Comparison of ENCODE assay signal across 32 cellular contexts in the genomic region with DNA sequence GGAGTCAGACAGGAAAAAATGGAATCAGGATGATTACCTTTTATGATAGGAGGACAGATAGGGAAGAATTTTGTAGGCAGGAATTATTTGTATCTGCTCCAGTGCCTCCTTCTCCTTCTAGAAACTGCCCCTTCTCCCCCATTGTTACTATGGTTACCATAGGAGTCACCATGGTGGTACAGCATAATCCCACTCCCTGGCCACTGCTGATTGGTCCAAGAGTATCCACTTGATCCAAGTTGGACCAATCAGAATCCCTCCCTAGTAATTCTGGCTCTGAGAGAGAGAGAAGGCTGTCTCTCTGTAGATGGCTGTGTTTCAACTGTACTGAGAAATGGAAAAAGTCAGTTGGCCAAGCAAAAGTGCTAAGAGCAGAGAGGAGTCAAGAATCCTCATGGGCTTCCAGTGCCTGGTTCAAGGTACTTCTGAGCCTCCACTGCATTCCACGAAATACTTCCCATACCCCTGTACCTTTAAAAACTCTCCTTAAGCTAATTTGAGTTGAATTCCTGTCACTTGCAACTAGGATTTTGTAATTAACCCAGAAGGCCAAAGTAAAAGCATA.
A peak's percentile ranks its signal among the peaks of the same experiment; 100 is the strongest.
DNase-seq lines count a peak whose midpoint lies in the region; ATAC-seq and TF ChIP-seq lines count a peak whose summit lies in the region.
"Had no signal": no experiment of that assay in that cellular context is flagged by ENCODE, and none has a peak within 500 bp of the region (broad histone marks: within the 10 kb centered on the region; RNA-seq: fewer than 3 reads in every experiment).

No MANE protein-coding gene starts in this region.

- peaks cover 13% of the 10 kb centered on the region for H3K9me3 Mint-ChIP-seq in WTC11
- peaks cover 11% of the 10 kb centered on the region for H3K9me3 Mint-ChIP-seq in nephron
- H3K9me3 Mint-ChIP-seq: immature natural killer cell had no signal

- POLR2A ChIA-PET in WTC11 (lab: Charles Lee), result no interaction called here

- H3K36me3 Mint-ChIP-seq in WTC11 (peaks cover 7% of the 10 kb centered on the region), nephron (ENCODE audit: low read depth) (peaks cover 17% of the 10 kb centered on the region)
- H3K36me3 Mint-ChIP-seq: CD14-positive monocyte; stimulated activated memory B cell treated with anti-CD40 and anti-IgM and Interleukin-4, amounts not matched to agents 10 μg/mL and 1 μg/mL and 100 μg/mL, for 72 hours had no signal

- peaks cover 3% of the 10 kb centered on the region for H3K27me3 Mint-ChIP-seq in WTC11 (ENCODE audit: low read depth)
- no peaks in the 10 kb centered on the region for H3K27me3 Mint-ChIP-seq in nephron (ENCODE audit: low read depth)
- H3K27me3 Mint-ChIP-seq: activated CD4-positive, alpha-beta T cell treated with anti-CD3 and anti-CD28 coated beads, Interleukin-2, amount 10 ng/mL, durations not matched to agents 24 days and 14 days; activated naive CD8-positive, alpha-beta T cell treated with anti-CD3 and anti-CD28 coated beads for 36 hours; activated T-cell treated with anti-CD3 and anti-CD28 coated beads, Interleukin-2, amount 50 U/mL, for 24 hours; stimulated activated memory B cell treated with anti-CD40 and anti-IgM and Interleukin-4, amounts not matched to agents 10 μg/mL and 1 μg/mL and 100 μg/mL, for 72 hours had no signal

- ATAC-seq in WTC11, result peak; percentile 74
- ATAC-seq: left colon; stimulated activated memory B cell treated with anti-CD40 and anti-IgM and Interleukin-4, amounts not matched to agents 10 μg/mL and 1 μg/mL and 100 μg/mL, for 72 hours had no signal

- no peak overlapping the region; the same call in 1 of the 2 replicates for H3K27ac Mint-ChIP-seq in WTC11
- H3K27ac Mint-ChIP-seq in nephron, result peak overlapping the region; percentile 1 to 67 (median 56)
- H3K27ac Mint-ChIP-seq: activated CD4-positive, alpha-beta T cell treated with anti-CD3 and anti-CD28 coated beads, Interleukin-2, amount 10 ng/mL, durations not matched to agents 24 days and 14 days; activated naive CD8-positive, alpha-beta T cell treated with anti-CD3 and anti-CD28 coated beads for 36 hours; activated T-cell treated with anti-CD3 and anti-CD28 coated beads, Interleukin-2, amount 50 U/mL, for 24 hours; CD14-positive monocyte; HFFc6; immature natural killer cell; stimulated activated memory B cell treated with anti-CD40 and anti-IgM and Interleukin-4, amounts not matched to agents 10 μg/mL and 1 μg/mL and 100 μg/mL, for 72 hours had no signal

- no peak for TF ChIP-seq CTCF in WTC11 (IDR thresholded peaks at IDR 0.05)
- TF ChIP-seq CTCF in nephron (IDR thresholded peaks at IDR 0.05; ENCODE audit: unreplicated experiment in 3 of 3), result no peak

- H3K4me1 Mint-ChIP-seq in WTC11, result no peaks in the 10 kb centered on the region
- H3K4me1 Mint-ChIP-seq in nephron, result peaks cover 30% of the 10 kb centered on the region
- H3K4me1 Mint-ChIP-seq: immature natural killer cell had no signal

- DNase-seq in NCI-H446 (lab: John Stamatoyannopoulos, UW) (peak; percentile 4 to 45), NCI-H446 treated with DMSO at 0.1 percent for 48 hours (lab: John Stamatoyannopoulos, UW) (no peak), NCI-H1092 (lab: John Stamatoyannopoulos, UW) (peak; percentile 18), WTC11 (ENCODE audit: low spot score) (no peak), RPMI8226 (no peak), LoVo (ENCODE audit: low spot score) (no peak), GDM1 (lab: John Stamatoyannopoulos, UW) (no peak)
- DNase-seq: activated CD4-positive, alpha-beta T cell treated with anti-CD3 and anti-CD28 coated beads, Interleukin-2, amount 10 ng/mL, durations not matched to agents 24 days and 14 days; activated effector memory CD4-positive, alpha-beta T cell treated with anti-CD3 and anti-CD28 coated beads, Interleukin-2, amount 50 U/mL, for 16 hours; activated naive CD8-positive, alpha-beta T cell treated with anti-CD3 and anti-CD28 coated beads for 36 hours; activated T-cell treated with anti-CD3 and anti-CD28 coated beads, Interleukin-2, amount 50 U/mL, for 24 hours; aorta; Caco-2; colonic mucosa; DMS79 treated with DMSO at 0.1 percent for 48 hours; effector CD4-positive, alpha-beta T cell; GOT3; HFFc6; immature natural killer cell; left colon; mammary epithelial cell; NCI-H1105; NCI-H1930; NCI-H345; ovary; retina; T1000; upper lobe of left lung; WERI-Rb-1 had no signal

- CTCF ChIA-PET in WTC11 (lab: Charles Lee), result no interaction called here

- no peak overlapping the region for H3K4me3 Mint-ChIP-seq in WTC11
- no peak overlapping the region for H3K4me3 Mint-ChIP-seq in nephron
- H3K4me3 Mint-ChIP-seq: activated CD4-positive, alpha-beta T cell treated with anti-CD3 and anti-CD28 coated beads, Interleukin-2, amount 10 ng/mL, durations not matched to agents 24 days and 14 days; activated naive CD8-positive, alpha-beta T cell treated with anti-CD3 and anti-CD28 coated beads for 36 hours; activated T-cell treated with anti-CD3 and anti-CD28 coated beads, Interleukin-2, amount 50 U/mL, for 24 hours; HFFc6; immature natural killer cell; stimulated activated memory B cell treated with anti-CD40 and anti-IgM and Interleukin-4, amounts not matched to agents 10 μg/mL and 1 μg/mL and 100 μg/mL, for 72 hours had no signal

TF ChIP-seq in WTC11, 78 proteins besides CTCF, POLR2A, EP300 and RAD21:
- no peak for TF ChIP-seq ESRRA (CRISPR knock-in tag; IDR thresholded peaks at IDR 0.05; ENCODE audit: borderline replicate concordance)
- TF ChIP-seq NFYB (CRISPR knock-in tag; conservative IDR thresholded peaks at IDR 0.05; ENCODE audit: low read depth), result peak; percentile 51; the same call in 1 of the 2 replicates

Comparison
In these comparisons a context has a peak if more than half of its experiments do, and no peak if none do; other contexts are left out.
1. DNase-seq: peak in NCI-H446 (2 of 2) and NCI-H1092 (single experiment); none in NCI-H446 treated with DMSO at 0.1 percent for 48 hours (single experiment), WTC11 (single experiment), RPMI8226 (single experiment), LoVo (single experiment) and GDM1 (single experiment).